In genomic region chr6:53794073-53794719, GRCh38 we compare ENCODE assay signal across 1 cellular context.
TF ChIP-seq lines count a peak whose summit lies in the region.

No MANE protein-coding gene starts in this region.

TF ChIP-seq in HepG2, 621 proteins besides CTCF, POLR2A, EP300 and RAD21 (continued from another document and continues in another):
- TF ChIP-seq ZNF317 (CRISPR knock-in tag; IDR thresholded peaks at IDR 0.05) (0 out of 2 replicates have a peak, but pooled peaks have one; percentile 27), AHR (CRISPR knock-in tag; IDR thresholded peaks at IDR 0.05) (0 out of 2 replicates have a peak, but pooled peaks have one; percentile 35), ZNF329 (CRISPR knock-in tag; IDR thresholded peaks at IDR 0.05; ENCODE audit: low read depth) (peak; percentile 16; the same call in 1 of the 2 replicates), ZFP36L2 (CRISPR knock-in tag; IDR thresholded peaks at IDR 0.05) (no peak), ZNF546 (CRISPR knock-in tag; conservative IDR thresholded peaks at IDR 0.05) (0 out of 2 replicates have a peak, but pooled peaks have one; percentile 6), ZBTB25 (CRISPR knock-in tag; IDR thresholded peaks at IDR 0.05) (no peak; the same call in 1 of the 2 replicates), DDIT3 (CRISPR knock-in tag; IDR thresholded peaks at IDR 0.05) (no peak), CEBPB (IDR thresholded peaks at IDR 0.05; ENCODE audit: borderline replicate concordance, low read depth, low read length) (no peak), SMAD1 (CRISPR knock-in tag; IDR thresholded peaks at IDR 0.05; ENCODE audit: borderline replicate concordance, low read depth) (peak; percentile 66; the same call in 1 of the 2 replicates), ZNF629 (CRISPR knock-in tag; conservative IDR thresholded peaks at IDR 0.05) (no peak), ZNF3 (CRISPR knock-in tag; IDR thresholded peaks at IDR 0.05) (no peak), HOXA3 (CRISPR knock-in tag; IDR thresholded peaks at IDR 0.05) (no peak; the same call in 1 of the 2 replicates), SIN3A (IDR thresholded peaks at IDR 0.05; ENCODE audit: borderline replicate concordance, low read depth, low read length) (peak; percentile 67; the same call in 1 of the 2 replicates), ATF7-NPFF (CRISPR knock-in tag; IDR thresholded peaks at IDR 0.05; ENCODE audit: low read depth) (no peak), ZFP36 (IDR thresholded peaks at IDR 0.05; ENCODE audit: borderline replicate concordance, low read depth, low read length, partially characterized antibody) (no peak), ZNF460 (CRISPR knock-in tag; IDR thresholded peaks at IDR 0.05; ENCODE audit: borderline replicate concordance) (0 out of 2 replicates have a peak, but pooled peaks have one; percentile 6), ZBTB40 (IDR thresholded peaks at IDR 0.05) (no peak), ZBTB40 (CRISPR knock-in tag; IDR thresholded peaks at IDR 0.05) (peak; percentile 52; the same call in 1 of the 2 replicates), SNRNP70 (IDR thresholded peaks at IDR 0.05; ENCODE audit: low read depth, low read length) (no peak), ZNF33B (CRISPR knock-in tag; IDR thresholded peaks at IDR 0.05) (no peak), ZNF569 (CRISPR knock-in tag; IDR thresholded peaks at IDR 0.05; ENCODE audit: borderline replicate concordance) (no peak), ZNF136 (CRISPR knock-in tag; IDR thresholded peaks at IDR 0.05; ENCODE audit: low read depth) (no peak), PTBP1 (IDR thresholded peaks at IDR 0.05; ENCODE audit: low read depth, low read length, poor library complexity, severe bottlenecking) (no peak), CBFB (CRISPR knock-in tag; IDR thresholded peaks at IDR 0.05) (no peak), ZNF747 (CRISPR knock-in tag; IDR thresholded peaks at IDR 0.05; ENCODE audit: borderline replicate concordance) (no peak; the same call in 1 of the 2 replicates), ZFP37 (CRISPR knock-in tag; IDR thresholded peaks at IDR 0.05; ENCODE audit: borderline replicate concordance) (no peak; the same call in 1 of the 2 replicates), POLR2AphosphoS2 (IDR thresholded peaks at IDR 0.05; ENCODE audit: low read depth, low read length) (no peak), ZNF362 (CRISPR knock-in tag; IDR thresholded peaks at IDR 0.05; ENCODE audit: borderline replicate concordance) (no peak; the same call in 1 of the 2 replicates), STAT5B (CRISPR knock-in tag; IDR thresholded peaks at IDR 0.05) (no peak), RFXAP (CRISPR knock-in tag; IDR thresholded peaks at IDR 0.05; ENCODE audit: borderline replicate concordance) (0 out of 2 replicates have a peak, but pooled peaks have one; percentile 16), ZNF17 (CRISPR knock-in tag; IDR thresholded peaks at IDR 0.05) (no peak), CENPBD1 (CRISPR knock-in tag; IDR thresholded peaks at IDR 0.05; ENCODE audit: borderline replicate concordance, low read depth) (peak; percentile 18; the same call in 1 of the 2 replicates), CSRNP1 (CRISPR knock-in tag; IDR thresholded peaks at IDR 0.05) (no peak; the same call in 1 of the 2 replicates), ZNF710 (CRISPR knock-in tag; IDR thresholded peaks at IDR 0.05; ENCODE audit: borderline replicate concordance) (peak; percentile 7; the same call in 1 of the 2 replicates), PHF20 (CRISPR knock-in tag; IDR thresholded peaks at IDR 0.05) (peak; percentile 27; the same call in 1 of the 2 replicates), FLYWCH1 (CRISPR knock-in tag; IDR thresholded peaks at IDR 0.05) (no peak), CHCHD3 (CRISPR knock-in tag; IDR thresholded peaks at IDR 0.05) (0 out of 2 replicates have a peak, but pooled peaks have one; percentile 15), ZFP62 (CRISPR knock-in tag; IDR thresholded peaks at IDR 0.05) (no peak), PITX1 (CRISPR knock-in tag; IDR thresholded peaks at IDR 0.05) (peak; percentile 11; the same call in 1 of the 2 replicates), HNRNPH1 (optimal IDR thresholded peaks at IDR 0.05; ENCODE audit: low read depth, low read length) (no peak), KDM2A (CRISPR knock-in tag; IDR thresholded peaks at IDR 0.05; ENCODE audit: borderline replicate concordance, low read depth) (peak; percentile 73; the same call in 1 of the 2 replicates)
